In genomic region chr3:156176048-156176447, GRCh38 we compare ENCODE assay signal across 16 cellular contexts. TPM values are rescaled to one million over a fixed set of nuclear protein-coding genes. Genes with fewer than 3 reads are reported as not detected.
"Had no signal": no experiment of that assay in that cellular context is flagged by ENCODE, and none has a peak within 500 bp of the region (broad histone marks: within the 10 kb centered on the region; RNA-seq: fewer than 3 reads in every experiment).

No MANE protein-coding gene starts in this region.

- H3K9me3 Mint-ChIP-seq: activated naive CD4-positive, alpha-beta T cell treated with anti-CD3 and anti-CD28 coated beads for 36 hours; activated T-helper 2 cell treated with anti-CD3 and anti-CD28 coated beads, Interferon-gamma antibody, Interleukin-2, Interleukin-4, amounts not matched to agents 10 μg/mL and 5 μg/mL and 100 μg/mL, durations not matched to agents 14 hours and 24 hours and 36 hours; dendritic cell treated with granulocyte-macrophage colony-stimulating factor and Interleukin-4, amounts not matched to agents 40 ng/mL and 50 ng/mL, for 4 days; effector memory CD8-positive, alpha-beta T cell had no signal

- DNase-seq: activated CD4-positive, alpha-beta T cell treated with anti-CD3 and anti-CD28 coated beads, Interleukin-2, amount 50 U/mL, for 48 hours; activated naive CD4-positive, alpha-beta T cell treated with anti-CD3 and anti-CD28 coated beads for 36 hours; effector memory CD8-positive, alpha-beta T cell; foreskin melanocyte; right cardiac atrium; small intestine; stimulated activated CD4-positive, alpha-beta T cell treated with anti-CD3 and anti-CD28 coated beads, Interleukin-4, amount 100 ng/mL, for 4 hours; stimulated activated CD8-positive, alpha-beta memory T cell treated with anti-CD3 and anti-CD28 coated beads, Interleukin-4, amount 100 ng/mL, for 48 hours; stimulated activated naive CD4-positive, alpha-beta T cell treated with Interleukin-2 at 50 U/mL for 16 hours; transverse colon had no signal

- H3K36me3 ChIP-seq: ascending aorta, prostate gland, transverse colon, vagina had no signal

- H3K4me3 ChIP-seq: ascending aorta, prostate gland, transverse colon, vagina had no signal

- H3K27me3 Mint-ChIP-seq: dendritic cell treated with granulocyte-macrophage colony-stimulating factor and Interleukin-4, amounts not matched to agents 40 ng/mL and 50 ng/mL, for 4 days had no signal

- H3K9me3 ChIP-seq: ascending aorta, prostate gland, transverse colon, vagina had no signal

- H3K27ac ChIP-seq: ascending aorta, prostate gland, transverse colon, vagina had no signal

- H3K4me1 ChIP-seq: ascending aorta, prostate gland, transverse colon, vagina had no signal

- ATAC-seq: effector memory CD8-positive, alpha-beta T cell; right cardiac atrium had no signal

- H3K27ac Mint-ChIP-seq: activated naive CD4-positive, alpha-beta T cell treated with anti-CD3 and anti-CD28 coated beads for 36 hours; activated T-helper 2 cell treated with anti-CD3 and anti-CD28 coated beads, Interferon-gamma antibody, Interleukin-2, Interleukin-4, amounts not matched to agents 10 μg/mL and 5 μg/mL and 100 μg/mL, durations not matched to agents 14 hours and 24 hours and 36 hours; dendritic cell treated with granulocyte-macrophage colony-stimulating factor and Interleukin-4, amounts not matched to agents 40 ng/mL and 50 ng/mL, for 4 days; effector memory CD8-positive, alpha-beta T cell had no signal

- FAIRE-seq: bronchial epithelial cell, small intestine had no signal

- H3K27me3 ChIP-seq: ascending aorta, transverse colon, vagina had no signal

- H3K4me3 Mint-ChIP-seq: activated naive CD4-positive, alpha-beta T cell treated with anti-CD3 and anti-CD28 coated beads for 36 hours; dendritic cell treated with granulocyte-macrophage colony-stimulating factor and Interleukin-4, amounts not matched to agents 40 ng/mL and 50 ng/mL, for 4 days; effector memory CD8-positive, alpha-beta T cell had no signal

RNA-seq across cellular contexts. Expression of gene KCNAB1, which starts 55.7 kb away (rescaled TPM):
- total RNA-seq: activated naive CD4-positive, alpha-beta T cell treated with anti-CD3 and anti-CD28 coated beads for 36 hours; activated T-helper 2 cell treated with anti-CD3 and anti-CD28 coated beads, Interferon-gamma antibody, Interleukin-2, Interleukin-4, amounts not matched to agents 10 μg/mL and 5 μg/mL and 100 μg/mL, durations not matched to agents 14 hours and 24 hours and 36 hours had no signal
